In the genomic region with DNA sequence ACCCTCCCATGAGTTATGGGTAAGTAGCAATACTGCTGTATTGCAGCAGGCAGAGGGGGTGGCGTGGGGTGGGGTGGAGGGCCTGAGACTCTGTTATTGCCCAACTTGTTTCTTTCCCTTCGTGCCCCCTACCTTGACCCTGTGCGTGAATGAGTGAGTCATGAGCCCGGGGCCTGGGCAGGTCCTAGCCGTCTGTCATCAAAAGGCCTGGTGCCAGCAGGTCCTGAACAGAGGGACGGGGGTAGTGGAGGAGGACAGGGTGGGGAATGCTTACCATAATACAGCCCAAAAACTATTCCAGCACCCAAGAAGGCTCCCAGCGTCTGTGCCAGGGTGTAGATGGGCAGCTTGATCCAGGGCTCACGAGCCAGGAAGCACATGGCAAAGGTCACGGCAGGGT, we compare ENCODE assay signal across 16 cellular contexts. TPM values are rescaled to one million over a fixed set of nuclear protein-coding genes. Genes with fewer than 3 reads are reported as not detected.
DNase-seq lines count a peak whose midpoint lies in the region; ATAC-seq and TF ChIP-seq lines count a peak whose summit lies in the region.
"Had no signal": no experiment of that assay in that cellular context is flagged by ENCODE, and none has a peak within 500 bp of the region (broad histone marks: within the 10 kb centered on the region; RNA-seq: fewer than 3 reads in every experiment).

No MANE protein-coding gene starts in this region.

- CTCF ChIA-PET in Calu3 (lab: Charles Lee) (interaction anchor here (0.6 to 1.5 kb wide), 2 partner anchors 10 to 23 kb away, joined by 5 to 8 read pairs; no protein-coding TSS in a partner anchor), T-cell (lab: Charles Lee) (interaction anchor here in 1 of 2 donors (1.8 kb wide), 1 partner anchor 27 kb away, joined by 6 read pairs; no protein-coding TSS in a partner anchor)

- peaks cover 10% of the 10 kb centered on the region for H3K4me1 ChIP-seq in ovary (ENCODE audit: insufficient read depth)
- peaks cover 3 to 22% (median 15%) of the 10 kb centered on the region in 4 donors for H3K4me1 ChIP-seq in tibial artery

- H3K27ac ChIP-seq in ovary (no peak overlapping the region), tibial artery (no peak overlapping the region)
- H3K27ac ChIP-seq: heart left ventricle, HL-60 had no signal

- no TSS peak for BruUV-seq in Calu3 (replicated peaks; lab: Mats Ljungman, UMichigan)

- H3K36me3 Mint-ChIP-seq in Calu3 (ENCODE audit: insufficient read depth, unreplicated experiment) (peaks cover 8% of the 10 kb centered on the region), T-cell (peaks cover 26% of the 10 kb centered on the region)
- H3K36me3 Mint-ChIP-seq: stimulated activated memory B cell treated with anti-CD40 and anti-IgM and Interleukin-4, amounts not matched to agents 10 μg/mL and 1 μg/mL and 100 μg/mL, for 72 hours had no signal

- H3K9me3 ChIP-seq in ovary (no peaks in the 10 kb centered on the region), tibial artery (no peaks in the 10 kb centered on the region)
- H3K9me3 ChIP-seq: heart left ventricle had no signal

- H3K36me3 ChIP-seq in ovary (no peaks in the 10 kb centered on the region), tibial artery (peaks cover 0 to 6% (median 0%) of the 10 kb centered on the region in 3 donors)

- WGBS in ovary, 3 donors: 60 to 71% (median 65%) methylated on average over 9 of the region's 9 CpGs

- TF ChIP-seq CTCF in Calu3 (IDR thresholded peaks at IDR 0.05; ENCODE audit: unreplicated experiment) (no peak), ovary (IDR thresholded peaks at IDR 0.05) (no peak), tibial artery (IDR thresholded peaks at IDR 0.05) (no peak)

- H3K4me3 Mint-ChIP-seq in Calu3 (ENCODE audit: low read depth, unreplicated experiment) (no peak overlapping the region), T-cell (no peak overlapping the region)
- H3K4me3 Mint-ChIP-seq: activated CD4-positive, alpha-beta T cell treated with anti-CD3 and anti-CD28 coated beads, Interleukin-2, amount 10 ng/mL, durations not matched to agents 7 days and 5 days; activated naive CD8-positive, alpha-beta T cell treated with anti-CD3 and anti-CD28 coated beads, Interleukin-2, amount 50 U/mL, for 24 hours; stimulated activated memory B cell treated with anti-CD40 and anti-IgM and Interleukin-4, amounts not matched to agents 10 μg/mL and 1 μg/mL and 100 μg/mL, for 72 hours had no signal

- H3K9me3 Mint-ChIP-seq in Calu3 (ENCODE audit: low read depth, unreplicated experiment) (no peaks in the 10 kb centered on the region), T-cell (no peaks in the 10 kb centered on the region)
- H3K9me3 Mint-ChIP-seq: activated CD4-positive, alpha-beta T cell treated with anti-CD3 and anti-CD28 coated beads, Interleukin-2, amount 10 ng/mL, durations not matched to agents 7 days and 5 days; activated naive CD8-positive, alpha-beta T cell treated with anti-CD3 and anti-CD28 coated beads, Interleukin-2, amount 50 U/mL, for 24 hours; stimulated activated memory B cell treated with anti-CD40 and anti-IgM and Interleukin-4, amounts not matched to agents 10 μg/mL and 1 μg/mL and 100 μg/mL, for 72 hours had no signal

- H3K4me3 ChIP-seq in ovary (no peak overlapping the region), tibial artery (no peak overlapping the region)
- H3K4me3 ChIP-seq: heart left ventricle had no signal

- no peaks in the 10 kb centered on the region for H3K27me3 Mint-ChIP-seq in Calu3 (ENCODE audit: unreplicated experiment)
- no peaks in the 10 kb centered on the region for H3K27me3 Mint-ChIP-seq in T-cell
- H3K27me3 Mint-ChIP-seq: activated CD4-positive, alpha-beta T cell treated with anti-CD3 and anti-CD28 coated beads, Interleukin-2, amount 10 ng/mL, durations not matched to agents 7 days and 5 days; activated naive CD8-positive, alpha-beta T cell treated with anti-CD3 and anti-CD28 coated beads, Interleukin-2, amount 50 U/mL, for 24 hours had no signal

- POLR2A ChIA-PET in T-cell (lab: Charles Lee): no interaction called here

- intact Hi-C loops in Calu3 (cut with micrococcal nuclease; ENCODE audit: unreplicated experiment) (no loop called here), ovary (cut with DNase I) (no loop called here), tibial artery (cut with DNase I; ENCODE audit: low total_unique reads) (no loop called here)

- H3K27ac Mint-ChIP-seq in Calu3 (ENCODE audit: unreplicated experiment) (no peak overlapping the region), T-cell (peak overlapping the region; percentile 52 to 92)
- H3K27ac Mint-ChIP-seq: activated naive CD8-positive, alpha-beta T cell treated with anti-CD3 and anti-CD28 coated beads, Interleukin-2, amount 50 U/mL, for 24 hours; stimulated activated memory B cell treated with anti-CD40 and anti-IgM and Interleukin-4, amounts not matched to agents 10 μg/mL and 1 μg/mL and 100 μg/mL, for 72 hours had no signal

- DNase-seq in Calu3: peak; percentile 53
- DNase-seq in T-cell: no peak
- DNase-seq in ovary: peak; percentile 56 to 80 (median 57)
- DNase-seq in GDM1 (lab: John Stamatoyannopoulos, UW): no peak
- no peak for DNase-seq in NCI-H187 (lab: John Stamatoyannopoulos, UW)
- no peak for DNase-seq in tibial artery
- DNase-seq: activated CD4-positive, alpha-beta T cell treated with anti-CD3 and anti-CD28 coated beads, Interleukin-2, amount 10 ng/mL, durations not matched to agents 7 days and 5 days; activated naive CD8-positive, alpha-beta T cell treated with anti-CD3 and anti-CD28 coated beads, Interleukin-2, amount 50 U/mL, for 24 hours; heart left ventricle; KG1; NCI-H1105 treated with DMSO at 0.1 percent for 48 hours; small intestine had no signal

- TF ChIP-seq POLR2A in ovary (IDR thresholded peaks at IDR 0.05): no peak

- H3K4me1 Mint-ChIP-seq in Calu3 (ENCODE audit: low read depth, unreplicated experiment) (peaks cover 38% of the 10 kb centered on the region), T-cell (peaks cover 49 to 65% (median 51%) of the 10 kb centered on the region in 3 donors)

- H3K27me3 ChIP-seq in ovary (no peaks in the 10 kb centered on the region), tibial artery (peaks cover 0 to 5% of the 10 kb centered on the region in 2 donors)
- H3K27me3 ChIP-seq: heart left ventricle had no signal

- no peak for ATAC-seq in T-cell (replicated peaks in 1 of 4)
- ATAC-seq in esophagus mucosa: peak; percentile 33
- no peak for ATAC-seq in HG02588 (IDR thresholded peaks at IDR 0.05; ENCODE audit: unreplicated experiment)
- ATAC-seq: activated naive CD8-positive, alpha-beta T cell treated with anti-CD3 and anti-CD28 coated beads, Interleukin-2, amount 50 U/mL, for 24 hours; heart left ventricle; stimulated activated memory B cell treated with anti-CD40 and anti-IgM and Interleukin-4, amounts not matched to agents 10 μg/mL and 1 μg/mL and 100 μg/mL, for 72 hours had no signal

- no peak for TF ChIP-seq EP300 in ovary (IDR thresholded peaks at IDR 0.05)

RNA-seq across cellular contexts. Expression of gene AQP3, which starts 4.3 kb away (rescaled TPM):
- total RNA-seq in Calu3 (2022): 4.6 and 10.4 TPM in 2 replicates
- 100 to 1,000 TPM in 3 of 5 donors, 10 to 100 TPM in 2; 85.7 to 130 (median 111) TPM for total RNA-seq in T-cell
- 1,467 TPM for total RNA-seq in esophagus mucosa
- total RNA-seq in ovary: 10 to 100 TPM in 3 of 7 donors, 1 to 10 TPM in 4; 7.4 to 47.2 (median 9.9) TPM
- 1 to 10 TPM; 5.6 to 6.6 TPM for polyA plus RNA-seq in ovary

RNA-seq across cellular contexts. Expression of gene NOL6, which starts 30.7 kb away (rescaled TPM):
- total RNA-seq in Calu3 (2022): 39.3 and 48.7 TPM in 2 replicates
- total RNA-seq in T-cell: 10 to 100 TPM; 35.1 to 57.6 (median 47.1) TPM
- total RNA-seq in esophagus mucosa: 37.9 TPM
- 10 to 100 TPM; 11.7 to 50.5 (median 27.4) TPM for total RNA-seq in ovary
- 10 to 100 TPM; 14.5 to 17.6 TPM for polyA plus RNA-seq in ovary

RNA-seq across cellular contexts. Expression of gene AQP7, which starts 40.7 kb away (rescaled TPM):
- 0.35 and 1.2 TPM in 2 replicates for total RNA-seq in Calu3 (2022)
- 1 to 10 TPM in 1 of 5 donors, under 1 TPM in 4; 0.20 to 1.4 (median 0.44) TPM for total RNA-seq in T-cell
- total RNA-seq in esophagus mucosa: 1.7 TPM
- 1 to 10 TPM; 1.1 to 3.8 (median 2.2) TPM for total RNA-seq in ovary
- 1 to 10 TPM; 2.0 to 3.2 TPM for polyA plus RNA-seq in ovary

Comparison
In these comparisons a context has a peak if more than half of its experiments do, and no peak if none do; other contexts are left out.
1. DNase-seq: peak in Calu3 (single experiment) and ovary (5 of 5); none in T-cell (0 of 34), GDM1 (single experiment), NCI-H187 (0 of 2) and tibial artery (0 of 2).
2. RNA of gene AQP3, which starts 4.3 kb away (total RNA-seq): 1,467 TPM in esophagus mucosa (single experiment); 85.7 to 130 TPM in T-cell, 7.4 to 47.2 TPM in ovary and 4.6 to 10.4 TPM in Calu3; every median in the first group is over 10 times any median in the second.